ENCODE assay signal across 8 cellular contexts in genomic region chr7:138001529-138002095, GRCh38. TPM values are rescaled to one million over a fixed set of nuclear protein-coding genes. Genes with fewer than 3 reads are reported as not detected.
DNase-seq lines count a peak whose midpoint lies in the region; ATAC-seq and TF ChIP-seq lines count a peak whose summit lies in the region.

Gene CREB3L2, minus strand, starts transcription at chr7:138002086. Its CDS starts 381 bp downstream, at chr7:138001705.

- H3K4me3 ChIP-seq in ACC112 (ENCODE audit: low read depth, low read length) (peak within 1 kb of the TSS; percentile 93), gastroesophageal sphincter (peak within 1 kb of the TSS; percentile 52 to 92), thyroid gland (replicated peaks in 1 of 3) (peak within 1 kb of the TSS; percentile 76 to 94 (median 86))

- WGBS in gastroesophageal sphincter (ENCODE audit: low coverage in 1 of 2), 2 donors, result 0% methylated on average over 2 to 3 of the region's 47 CpGs
- WGBS in thyroid gland, 2 donors, result 0 to 1% methylated on average over 21 to 37 of the region's 47 CpGs

- DNase-seq in RPMI7951 (ENCODE audit: low read depth), result peak; percentile 85
- peak; percentile 89 for DNase-seq in activated effector memory CD4-positive, alpha-beta T cell treated with anti-CD3 and anti-CD28 coated beads, Interleukin-2, amount 50 U/mL, for 16 hours
- no peak for DNase-seq in omental fat pad (ENCODE audit: low spot score)
- peak; percentile 72 to 76 for DNase-seq in thyroid gland

- TF ChIP-seq POLR2A in gastroesophageal sphincter (IDR thresholded peaks at IDR 0.05) (peak; percentile 64 to 78), thyroid gland (IDR thresholded peaks at IDR 0.05) (peak; percentile 89 to 99)

- peak within 1 kb of the TSS; percentile 24 for H2AFZ ChIP-seq in ACC112 (ENCODE audit: low read length, unreplicated experiment)

- H3K9me3 ChIP-seq in gastroesophageal sphincter (no peaks in the 10 kb centered on the region), thyroid gland (no peaks in the 10 kb centered on the region)

- H3K27me3 ChIP-seq in ACC112 (ENCODE audit: insufficient read depth, low read length) (no peaks in the 10 kb centered on the region), gastroesophageal sphincter (no peaks in the 10 kb centered on the region), thyroid gland (no peaks in the 10 kb centered on the region)

- peak within 1 kb of the TSS; percentile 97 for H3K27ac ChIP-seq in ACC112 (ENCODE audit: low read depth, low read length)
- H3K27ac ChIP-seq in gastroesophageal sphincter, result peak within 1 kb of the TSS; percentile 59 to 99 (median 96)
- H3K27ac ChIP-seq in thyroid gland, result peak within 1 kb of the TSS; percentile 89 to 99 (median 99)

- TF ChIP-seq EP300 in gastroesophageal sphincter (IDR thresholded peaks at IDR 0.05), result no peak

- ATAC-seq in GM18907 (IDR thresholded peaks at IDR 0.05; ENCODE audit: unreplicated experiment) (peak; percentile 42), HG03175 (IDR thresholded peaks at IDR 0.05; ENCODE audit: unreplicated experiment) (peak; percentile 43), gastroesophageal sphincter (peak; percentile 35), omental fat pad (ENCODE audit: low FRiP score) (peak; percentile 28)

- peaks cover 21% of the 10 kb centered on the region for H3K4me1 ChIP-seq in ACC112 (ENCODE audit: control insufficient read depth, insufficient read depth, low read length, unreplicated experiment)
- H3K4me1 ChIP-seq in gastroesophageal sphincter, result peaks cover 10 to 47% (median 21%) of the 10 kb centered on the region in 3 donors
- H3K4me1 ChIP-seq in thyroid gland, result peaks cover 24 to 31% of the 10 kb centered on the region in 2 donors

- TF ChIP-seq CTCF in gastroesophageal sphincter (IDR thresholded peaks at IDR 0.05), result no peak
- no peak for TF ChIP-seq CTCF in omental fat pad (IDR thresholded peaks at IDR 0.05)
- TF ChIP-seq CTCF in thyroid gland (IDR thresholded peaks at IDR 0.05), result no peak

- H3K36me3 ChIP-seq in ACC112 (ENCODE audit: insufficient read depth, low read length) (no peaks in the 10 kb centered on the region), gastroesophageal sphincter (no peaks in the 10 kb centered on the region), thyroid gland (no peaks in the 10 kb centered on the region)

- H3K79me2 ChIP-seq in ACC112 (ENCODE audit: control insufficient read depth, insufficient read depth, low read length, unreplicated experiment), result peaks cover 53% of the 10 kb centered on the region

- intact Hi-C loops in thyroid gland (cut with DNase I), result no loop called here

RNA-seq across cellular contexts. Expression of gene CREB3L2, which starts in this region (rescaled TPM):
- 21.2 and 23.8 TPM in 2 replicates for total RNA-seq in RPMI7951 (2014; rRNA removed; shearing (Covaris generic))
- 10 to 100 TPM; 33.1 to 59.1 (median 43.3) TPM for total RNA-seq in gastroesophageal sphincter
- total RNA-seq in omental fat pad, result 10 to 100 TPM; 35.6 to 50.4 (median 42.8) TPM
- 100 to 1,000 TPM in 2 of 4 donors, 10 to 100 TPM in 2; 86.1 to 143 (median 103) TPM for total RNA-seq in thyroid gland
